In genomic region chr10:116748041-116748440, GRCh38 we compare ENCODE assay signal across 14 cellular contexts. TPM values are rescaled to one million over a fixed set of nuclear protein-coding genes. Genes with fewer than 3 reads are reported as not detected.
DNase-seq lines count a peak whose midpoint lies in the region; ATAC-seq and TF ChIP-seq lines count a peak whose summit lies in the region.
"Had no signal": no experiment of that assay in that cellular context is flagged by ENCODE, and none has a peak within 500 bp of the region (broad histone marks: within the 10 kb centered on the region; RNA-seq: fewer than 3 reads in every experiment).

No MANE protein-coding gene starts in this region.

- no peak overlapping the region for H3K4me3 Mint-ChIP-seq in immature natural killer cell

- ATAC-seq in GM21381 (IDR thresholded peaks at IDR 0.05; ENCODE audit: unreplicated experiment) (no peak), HG02852 (IDR thresholded peaks at IDR 0.05; ENCODE audit: unreplicated experiment) (no peak)
- ATAC-seq: activated CD4-positive, CD25-positive, alpha-beta regulatory T cell treated with anti-CD3 and anti-CD28 coated beads, Interleukin-2, amount 50 U/mL, for 24 hours had no signal

- H3K27me3 Mint-ChIP-seq in immature natural killer cell (ENCODE audit: low read depth in 3 of 3): peaks cover 8 to 17% (median 13%) of the 10 kb centered on the region in 3 donors

- TF ChIP-seq CTCF in cardiac fibroblast (IDR thresholded peaks at IDR 0.05; ENCODE audit: low read depth, low read length): no peak

- in situ Hi-C loops in ACHN (cut with HindIII; ENCODE audit: low pct_ligation_motif_present, low pct_unique_long_range_greater_than_20kb, low sequenced_read_pairs): no loop called here

- no peak overlapping the region for H3K4me3 ChIP-seq in cardiac fibroblast (replicated peaks in 1 of 2; ENCODE audit: low read depth in 2 of 2, low read length in 2 of 2)
- H3K4me3 ChIP-seq: coronary artery, esophagus muscularis mucosa had no signal

- DNase-seq in ACHN: peak; percentile 34
- peak; percentile 54 for DNase-seq in LHCN-M2 (ENCODE audit: low read depth)
- peak; percentile 61 to 65 for DNase-seq in cardiac fibroblast (ENCODE audit: low read depth in 2 of 2)
- peak; percentile 34 for DNase-seq in kidney glomerular epithelial cell (lab: John Stamatoyannopoulos, UW)
- DNase-seq in Kasumi-1 (lab: John Stamatoyannopoulos, UW): no peak
- DNase-seq in immature natural killer cell: no peak
- DNase-seq: NCI-H1048, NCI-H2227 treated with DMSO at 0.1 percent for 48 hours, occipital lobe had no signal

- no peak overlapping the region for H3K27ac Mint-ChIP-seq in immature natural killer cell

- no peaks in the 10 kb centered on the region for H3K36me3 Mint-ChIP-seq in immature natural killer cell

- peaks cover 0 to 3% (median 0%) of the 10 kb centered on the region in 6 donors for H3K9me3 Mint-ChIP-seq in immature natural killer cell

- peaks cover 0 to 2% of the 10 kb centered on the region in 2 donors for H3K4me1 Mint-ChIP-seq in immature natural killer cell

RNA-seq across cellular contexts. Expression of gene HSPA12A, which starts 5.7 kb away (rescaled TPM):
- total RNA-seq in LHCN-M2 (2014; rRNA removed): 3.6 TPM in 2 replicates
- polyA plus RNA-seq in LHCN-M2 (2012): 3.0 TPM
- under 1 TPM in 1 of 3 donors, not detected in 2; 0.04 TPM for polyA plus RNA-seq in immature natural killer cell

Comparison
In these comparisons a context has a peak if more than half of its experiments do, and no peak if none do; other contexts are left out.
1. DNase-seq: peak in ACHN (single experiment), LHCN-M2 (single experiment), cardiac fibroblast (2 of 2) and kidney glomerular epithelial cell (single experiment); none in Kasumi-1 (0 of 2) and immature natural killer cell (0 of 3).